Comparison of ENCODE assay signal across 8 cellular contexts in the genomic region with DNA sequence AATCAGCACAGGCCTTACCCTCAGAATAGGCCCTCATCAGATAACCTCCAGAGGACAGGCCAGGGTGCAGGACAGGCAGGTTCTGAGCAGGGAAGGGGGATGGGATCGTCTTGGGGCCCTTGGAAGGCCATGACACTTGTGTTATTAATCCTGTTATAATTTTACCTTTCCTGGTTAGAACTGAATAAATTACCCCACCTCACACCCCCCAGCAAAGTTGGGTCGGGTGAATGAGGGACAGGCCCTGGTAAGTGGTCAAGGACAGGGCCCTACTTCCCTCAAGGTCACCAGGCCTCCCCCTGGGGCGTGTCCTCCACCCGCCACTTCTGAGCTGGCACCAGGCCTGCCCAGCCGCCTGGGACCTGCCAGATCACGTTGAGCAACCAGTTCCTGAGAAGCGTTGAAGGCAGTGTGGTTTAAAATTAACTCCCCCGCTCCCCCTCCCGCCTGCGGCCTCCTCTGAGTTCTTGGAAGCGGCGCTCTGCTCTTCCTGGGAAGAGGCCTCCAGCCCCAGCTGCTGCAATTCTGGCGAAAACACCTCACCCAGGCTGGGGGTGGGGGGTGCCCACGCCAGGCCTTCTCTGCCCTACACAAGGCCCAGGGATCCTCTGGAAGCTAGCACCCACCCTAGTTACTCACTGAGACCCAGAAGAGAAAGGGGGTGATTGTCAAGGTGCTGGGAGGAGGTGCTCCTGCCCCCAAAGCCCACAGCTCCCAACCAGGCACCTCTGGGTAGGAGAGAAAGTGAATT. TPM values are rescaled to one million over a fixed set of nuclear protein-coding genes. Genes with fewer than 3 reads are reported as not detected.
A peak's percentile ranks its signal among the peaks of the same experiment; 100 is the strongest.
DNase-seq lines count a peak whose midpoint lies in the region; ATAC-seq and TF ChIP-seq lines count a peak whose summit lies in the region.

No MANE protein-coding gene starts in this region.

- peaks cover 11 to 26% (median 17%) of the 10 kb centered on the region in 3 donors for H3K36me3 Mint-ChIP-seq in CD8-positive, alpha-beta memory T cell
- peaks cover 63% of the 10 kb centered on the region for H3K36me3 Mint-ChIP-seq in activated CD4-positive, alpha-beta T cell treated with anti-CD3 and anti-CD28 coated beads for 36 hours (ENCODE audit: low read depth)

- peak overlapping the region; percentile 84 for H3K27ac ChIP-seq in CD8-positive, alpha-beta memory T cell (ENCODE audit: low read depth, low read length)

- H3K4me1 ChIP-seq in CD8-positive, alpha-beta memory T cell (ENCODE audit: insufficient read depth, low read length) = peaks cover 79% of the 10 kb centered on the region

- peak; percentile 55 for ATAC-seq in activated CD4-positive, alpha-beta T cell treated with anti-CD3 and anti-CD28 coated beads for 36 hours

- 2 to 3% methylated on average over 10 to 14 of the region's 14 CpGs for WGBS in lower leg skin, 2 donors

- peaks cover 22% of the 10 kb centered on the region for H3K36me3 ChIP-seq in CD8-positive, alpha-beta memory T cell (ENCODE audit: insufficient read depth, low read length)
- no peaks in the 10 kb centered on the region for H3K36me3 ChIP-seq in H7 (replicated peaks; ENCODE audit: control insufficient read depth, insufficient read depth, low read length)

- peak overlapping the region; percentile 90 to 98 (median 96) for H3K27ac Mint-ChIP-seq in CD8-positive, alpha-beta memory T cell
- peak overlapping the region; percentile 100 for H3K27ac Mint-ChIP-seq in activated CD4-positive, alpha-beta T cell treated with anti-CD3 and anti-CD28 coated beads for 36 hours

- H3K4me1 Mint-ChIP-seq in CD8-positive, alpha-beta memory T cell = peaks cover 68 to 83% (median 78%) of the 10 kb centered on the region in 3 donors
- H3K4me1 Mint-ChIP-seq in activated CD4-positive, alpha-beta T cell treated with anti-CD3 and anti-CD28 coated beads for 36 hours = peaks cover 83% of the 10 kb centered on the region

- CTCF ChIA-PET in CD8-positive, alpha-beta memory T cell (lab: Charles Lee) = interaction anchor here (2.8 to 21.6 kb wide), 5 partner anchors 9 to 26 kb away, joined by 15 to 724 read pairs (median 33); partner anchors contain the start of genes C3orf18, CISH, HEMK1 and MAPKAPK3
- CTCF ChIA-PET in activated CD4-positive, alpha-beta T cell treated with anti-CD3 and anti-CD28 coated beads for 36 hours (lab: Charles Lee) = interaction anchor here (0.9 to 25.3 kb wide), 5 partner anchors 9 to 51 kb away, joined by 3 to 647 read pairs (median 92); partner anchors contain the start of genes C3orf18, CISH, HEMK1 and MAPKAPK3

- no peaks in the 10 kb centered on the region for H3K27me3 ChIP-seq in CD8-positive, alpha-beta memory T cell (ENCODE audit: insufficient read depth, low read length, poor library complexity, severe bottlenecking)
- H3K27me3 ChIP-seq in H7 (ENCODE audit: control insufficient read depth, insufficient read depth, low read length) = no peaks in the 10 kb centered on the region

- POLR2A ChIA-PET in CD8-positive, alpha-beta memory T cell (lab: Charles Lee) = interaction anchor here (0.5 to 5.7 kb wide), 8 partner anchors 8 to 1171 kb away, joined by 3 to 35 read pairs (median 10); partner anchors contain the start of genes CISH and HEMK1
- POLR2A ChIA-PET in activated CD4-positive, alpha-beta T cell treated with anti-CD3 and anti-CD28 coated beads for 36 hours (lab: Charles Lee) = interaction anchor here (0.6 to 9.4 kb wide), 10 partner anchors 10 to 898 kb away, joined by 3 to 585 read pairs (median 6); partner anchors contain the start of genes C3orf18, CISH, DCAF1 and HEMK1

- intact Hi-C loops in activated CD4-positive, alpha-beta T cell treated with anti-CD3 and anti-CD28 coated beads for 36 hours (cut with DNase I, micrococcal nuclease) = loop anchor here (1.0 kb wide), 4 partner anchors 11 to 32 kb away; partner anchors contain the start of gene HEMK1 (in 1 of the 2)
- intact Hi-C loops in lower leg skin (cut with DNase I; ENCODE audit: low total_unique reads) = no loop called here

- no peak for TF ChIP-seq POLR2A in lower leg skin (IDR thresholded peaks at IDR 0.05)

- no peak for TF ChIP-seq CTCF in lower leg skin (IDR thresholded peaks at IDR 0.05)
- no peak for TF ChIP-seq CTCF in GM20000 (IDR thresholded peaks at IDR 0.05; ENCODE audit: extremely low read depth, missing control alignments)

- H3K9me3 ChIP-seq in CD8-positive, alpha-beta memory T cell (ENCODE audit: low read length) = no peaks in the 10 kb centered on the region

- H3K27me3 Mint-ChIP-seq in CD8-positive, alpha-beta memory T cell = no peaks in the 10 kb centered on the region
- no peaks in the 10 kb centered on the region for H3K27me3 Mint-ChIP-seq in activated CD4-positive, alpha-beta T cell treated with anti-CD3 and anti-CD28 coated beads for 36 hours

- H3K9me3 Mint-ChIP-seq in CD8-positive, alpha-beta memory T cell = no peaks in the 10 kb centered on the region
- H3K9me3 Mint-ChIP-seq in activated CD4-positive, alpha-beta T cell treated with anti-CD3 and anti-CD28 coated beads for 36 hours (ENCODE audit: low read depth) = no peaks in the 10 kb centered on the region

- peak; percentile 52 to 79 (median 57) for DNase-seq in CD8-positive, alpha-beta memory T cell
- DNase-seq in H7 = peak; percentile 72
- DNase-seq in NCI-H2171 (lab: John Stamatoyannopoulos, UW) = peak; percentile 78
- DNase-seq in activated CD4-positive, alpha-beta T cell treated with anti-CD3 and anti-CD28 coated beads for 36 hours = peak; percentile 96
- peak; percentile 33 to 46 for DNase-seq in cerebellar nuclear complex (lab: John Stamatoyannopoulos, UW)
- peak; percentile 96 to 99 for DNase-seq in lower leg skin (ENCODE audit: low spot score in 2 of 2)
- DNase-seq in stimulated activated CD4-positive, alpha-beta T cell treated with anti-CD3 and anti-CD28 coated beads, Interleukin-4, amount 100 ng/mL, for 48 hours (ENCODE audit: low read depth in 2 of 2) = peak; percentile 87 to 94
- DNase-seq in GM20000 (ENCODE audit: low spot score) = no peak

- H3K4me3 Mint-ChIP-seq in CD8-positive, alpha-beta memory T cell = peak overlapping the region; percentile 48 to 81 (median 76)
- peak overlapping the region; percentile 96 for H3K4me3 Mint-ChIP-seq in activated CD4-positive, alpha-beta T cell treated with anti-CD3 and anti-CD28 coated beads for 36 hours

- H3K4me3 ChIP-seq in CD8-positive, alpha-beta memory T cell (ENCODE audit: low read length) = peak overlapping the region; percentile 26
- no peak overlapping the region for H3K4me3 ChIP-seq in H7 (ENCODE audit: insufficient read depth, low read depth, low read length)
- no peak overlapping the region for H3K4me3 ChIP-seq in lower leg skin (ENCODE audit: low read depth, poor library complexity, severe bottlenecking)

RNA-seq across cellular contexts. Expression of gene CISH, which starts 10.6 kb away (rescaled TPM):
- total RNA-seq in CD8-positive, alpha-beta memory T cell = 100 to 1,000 TPM; 216 to 222 TPM
- 92.8 TPM for polyA plus RNA-seq in CD8-positive, alpha-beta memory T cell
- 0.96 and 1.6 TPM in 2 replicates for total RNA-seq in H7 (2014; rRNA removed; shearing (Covaris generic))
- total RNA-seq in activated CD4-positive, alpha-beta T cell treated with anti-CD3 and anti-CD28 coated beads for 36 hours = 100 to 1,000 TPM; 265 to 269 TPM
- 10 to 100 TPM; 10.4 to 14.5 (median 12.9) TPM for total RNA-seq in lower leg skin

RNA-seq across cellular contexts. Expression of gene MAPKAPK3, which starts 15.9 kb away (rescaled TPM):
- total RNA-seq in CD8-positive, alpha-beta memory T cell = 100 to 1,000 TPM; 153 to 156 TPM
- 57.0 TPM for polyA plus RNA-seq in CD8-positive, alpha-beta memory T cell
- total RNA-seq in H7 (2014; rRNA removed; shearing (Covaris generic)) = 72.5 and 73.1 TPM in 2 replicates
- total RNA-seq in activated CD4-positive, alpha-beta T cell treated with anti-CD3 and anti-CD28 coated beads for 36 hours = 100 to 1,000 TPM; 178 to 218 TPM
- 100 to 1,000 TPM in 2 of 4 donors, 10 to 100 TPM in 2; 65.2 to 128 (median 91.7) TPM for total RNA-seq in lower leg skin

RNA-seq across cellular contexts. Expression of gene HEMK1, which starts 31.7 kb away (rescaled TPM):
- total RNA-seq in CD8-positive, alpha-beta memory T cell = 10 to 100 TPM; 51.8 to 55.0 TPM
- 27.4 TPM for polyA plus RNA-seq in CD8-positive, alpha-beta memory T cell
- 15.5 and 19.0 TPM in 2 replicates for total RNA-seq in H7 (2014; rRNA removed; shearing (Covaris generic))
- 10 to 100 TPM; 61.6 to 77.7 TPM for total RNA-seq in activated CD4-positive, alpha-beta T cell treated with anti-CD3 and anti-CD28 coated beads for 36 hours
- total RNA-seq in lower leg skin = 1 to 10 TPM; 2.9 to 8.1 (median 4.8) TPM

RNA-seq across cellular contexts. Expression of gene C3orf18, which starts 33.5 kb away (rescaled TPM):
- 10 to 100 TPM; 11.5 to 13.0 TPM for total RNA-seq in CD8-positive, alpha-beta memory T cell
- 15.8 TPM for polyA plus RNA-seq in CD8-positive, alpha-beta memory T cell
- total RNA-seq in H7 (2014; rRNA removed; shearing (Covaris generic)) = 12.5 and 19.3 TPM in 2 replicates
- 10 to 100 TPM; 31.7 to 31.9 TPM for total RNA-seq in activated CD4-positive, alpha-beta T cell treated with anti-CD3 and anti-CD28 coated beads for 36 hours
- total RNA-seq in lower leg skin = 1 to 10 TPM in 3 of 4 donors, under 1 TPM in 1; 0.27 to 3.9 (median 2.0) TPM

Comparison
In these comparisons a context has a peak if more than half of its experiments do, and no peak if none do; other contexts are left out.
1. RNA of gene CISH, which starts 10.6 kb away (total RNA-seq): 265 to 269 TPM in activated CD4-positive, alpha-beta T cell treated with anti-CD3 and anti-CD28 coated beads for 36 hours and 216 to 222 TPM in CD8-positive, alpha-beta memory T cell; 10.4 to 14.5 TPM in lower leg skin and 0.96 to 1.6 TPM in H7; every median in the first group is over 10 times any median in the second.